In the genomic region with DNA sequence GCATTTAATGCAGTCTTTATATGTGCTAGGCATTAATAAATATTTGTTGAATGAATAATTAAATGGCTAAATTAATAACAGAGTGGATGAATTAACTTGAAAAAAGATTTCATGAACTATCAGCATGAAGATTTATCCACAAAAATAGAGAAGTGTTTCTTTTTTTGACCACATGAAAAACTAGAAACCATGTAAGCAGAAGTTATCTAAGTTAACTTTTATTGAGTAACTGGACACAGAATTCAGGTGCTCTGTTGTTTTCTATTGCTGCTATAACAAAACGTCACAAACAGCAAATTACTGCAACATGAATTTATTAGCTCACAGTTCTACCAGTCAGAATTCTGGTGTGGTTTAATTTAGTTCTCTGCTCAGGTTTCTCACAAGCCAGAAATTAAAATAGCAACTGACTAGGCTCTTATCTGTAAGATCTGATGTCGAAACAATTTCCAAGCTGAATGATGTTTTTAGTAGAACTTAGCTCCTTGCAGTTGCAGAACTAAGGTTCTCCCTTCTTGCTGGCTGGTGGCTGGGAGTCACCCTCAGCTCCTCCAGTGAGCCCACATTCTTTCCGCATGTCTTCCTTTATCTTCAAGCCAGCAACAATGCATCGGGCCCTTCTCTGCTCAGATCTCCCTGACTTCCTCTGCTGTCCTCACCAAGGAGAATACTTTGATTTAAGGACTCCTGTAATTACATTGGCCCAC, we compare ENCODE assay signal across 15 cellular contexts.
DNase-seq lines count a peak whose midpoint lies in the region; ATAC-seq and TF ChIP-seq lines count a peak whose summit lies in the region.
"Had no signal": no experiment of that assay in that cellular context is flagged by ENCODE, and none has a peak within 500 bp of the region (broad histone marks: within the 10 kb centered on the region; RNA-seq: fewer than 3 reads in every experiment).

No MANE protein-coding gene starts in this region.

- H2BK120ac ChIP-seq in H9 (ENCODE audit: low read depth, low read length, poor library complexity, severe bottlenecking), result no peak overlapping the region

- no peak overlapping the region for H4K8ac ChIP-seq in H9 (replicated peaks; ENCODE audit: insufficient read length, low read depth, low read length)

- BruUV-seq in OCI-LY7 (replicated peaks; lab: Mats Ljungman, UMichigan), result no TSS peak

- H3K27me3 Mint-ChIP-seq in T-helper 2 cell treated with Interferon-gamma antibody and Interleukin-4, amounts not matched to agents 5 μg/mL and 100 μg/mL, for 36 hours (ENCODE audit: low read depth), result no peaks in the 10 kb centered on the region
- no peaks in the 10 kb centered on the region for H3K27me3 Mint-ChIP-seq in H9 (ENCODE audit: low read depth)

- no peaks in the 10 kb centered on the region for H3K79me2 ChIP-seq in OCI-LY7 (ENCODE audit: insufficient read depth, low read depth, low read length)
- H3K79me2 ChIP-seq in H9 (ENCODE audit: insufficient read depth, low read length), result no peaks in the 10 kb centered on the region

- H3K9me3 ChIP-seq in OCI-LY7 (ENCODE audit: low read length) (no peaks in the 10 kb centered on the region), thoracic aorta (no peaks in the 10 kb centered on the region), Peyer's patch (no peaks in the 10 kb centered on the region), H9 (ENCODE audit: control insufficient read depth, low read depth, low read length) (no peaks in the 10 kb centered on the region)
- H3K9me3 ChIP-seq: colonic mucosa, psoas muscle had no signal

- H3K56ac ChIP-seq in H9 (ENCODE audit: insufficient read length, low read depth, low read length), result no peak overlapping the region

- H3K4me3 ChIP-seq in OCI-LY7 (ENCODE audit: low read depth, low read length, poor library complexity, severe bottlenecking) (no peak overlapping the region), fibroblast of pulmonary artery (replicated peaks; ENCODE audit: low read depth, low read length) (no peak overlapping the region), thoracic aorta (peak overlapping the region; percentile 35), Peyer's patch (no peak overlapping the region)
- H3K4me3 ChIP-seq: colonic mucosa, K562, psoas muscle had no signal

- H2AK5ac ChIP-seq in H9 (ENCODE audit: insufficient read length, low read length), result no peak overlapping the region

- no peak overlapping the region for H3K9ac ChIP-seq in H9 (ENCODE audit: extremely low read depth, insufficient read length, low read length)

- H3K4me1 ChIP-seq in OCI-LY7 (ENCODE audit: insufficient read depth, low read length, poor library complexity, severe bottlenecking), result peaks cover 16% of the 10 kb centered on the region
- H3K4me1 ChIP-seq in thoracic aorta (ENCODE audit: control insufficient read depth in 1 of 2, low read depth in 2 of 2), result peaks cover 4 to 32% of the 10 kb centered on the region in 2 donors
- H3K4me1 ChIP-seq in Peyer's patch, result no peaks in the 10 kb centered on the region
- H3K4me1 ChIP-seq in H9 (ENCODE audit: insufficient read depth, low read length), result no peaks in the 10 kb centered on the region
- H3K4me1 ChIP-seq: colonic mucosa had no signal

- intact Hi-C loops in OCI-LY7 (cut with micrococcal nuclease; ENCODE audit: unreplicated experiment), result no loop called here

- DNase-seq in OCI-LY7 (ENCODE audit: low spot score) (no peak), fibroblast of pulmonary artery (ENCODE audit: low read depth) (peak; percentile 23), thoracic aorta (ENCODE audit: low spot score) (no peak), Peyer's patch (no peak), H9 (no peak)
- DNase-seq in T-helper 2 cell treated with Interferon-gamma antibody and Interleukin-4, amounts not matched to agents 5 μg/mL and 100 μg/mL, for 36 hours (ENCODE audit: low spot score), result no peak
- no peak for DNase-seq in activated CD4-positive, alpha-beta T cell treated with anti-CD3 and anti-CD28 coated beads for 4 hours
- DNase-seq: activated naive CD8-positive, alpha-beta T cell treated with anti-CD3 and anti-CD28 coated beads for 36 hours; colonic mucosa; NCI-H1930; psoas muscle; SHP77 treated with DMSO at 0.1 percent for 48 hours had no signal

- no peak overlapping the region for H3T11ph ChIP-seq in H9 (ENCODE audit: low read length)

- H2BK15ac ChIP-seq in H9 (ENCODE audit: low read depth, low read length), result no peak overlapping the region

- no peaks in the 10 kb centered on the region for H3K9me3 Mint-ChIP-seq in T-helper 2 cell treated with Interferon-gamma antibody and Interleukin-4, amounts not matched to agents 5 μg/mL and 100 μg/mL, for 36 hours
- H3K9me3 Mint-ChIP-seq in H9, result no peaks in the 10 kb centered on the region; a peak in 1 of 5 replicates
- H3K9me3 Mint-ChIP-seq: activated naive CD8-positive, alpha-beta T cell treated with anti-CD3 and anti-CD28 coated beads for 36 hours had no signal

- no peak overlapping the region for H2BK5ac ChIP-seq in H9 (ENCODE audit: insufficient read length, low read length)

- no peak overlapping the region for H3K4me3 Mint-ChIP-seq in T-helper 2 cell treated with Interferon-gamma antibody and Interleukin-4, amounts not matched to agents 5 μg/mL and 100 μg/mL, for 36 hours
- no peak overlapping the region for H3K4me3 Mint-ChIP-seq in H9
- H3K4me3 Mint-ChIP-seq: activated naive CD8-positive, alpha-beta T cell treated with anti-CD3 and anti-CD28 coated beads for 36 hours had no signal

- no peaks in the 10 kb centered on the region for H3K4me1 Mint-ChIP-seq in T-helper 2 cell treated with Interferon-gamma antibody and Interleukin-4, amounts not matched to agents 5 μg/mL and 100 μg/mL, for 36 hours (ENCODE audit: low read depth)
- H3K4me1 Mint-ChIP-seq in H9, result peaks cover 4 to 7% of the 10 kb centered on the region in 2 experiments; a peak in 3 of 4 replicates
- H3K4me1 Mint-ChIP-seq: activated naive CD8-positive, alpha-beta T cell treated with anti-CD3 and anti-CD28 coated beads for 36 hours had no signal

- TF ChIP-seq CTCF in OCI-LY7 (conservative IDR thresholded peaks at IDR 0.05; ENCODE audit: low read length) (no peak), fibroblast of pulmonary artery (IDR thresholded peaks at IDR 0.05; ENCODE audit: low read length, missing control alignments) (no peak), thoracic aorta (IDR thresholded peaks at IDR 0.05) (no peak), Peyer's patch (IDR thresholded peaks at IDR 0.05) (no peak), H9 (conservative IDR thresholded peaks at IDR 0.05) (no peak)

- H3K36me3 Mint-ChIP-seq in T-helper 2 cell treated with Interferon-gamma antibody and Interleukin-4, amounts not matched to agents 5 μg/mL and 100 μg/mL, for 36 hours (ENCODE audit: low read depth), result no peaks in the 10 kb centered on the region
- peaks cover 2 to 5% (median 4%) of the 10 kb centered on the region in 3 experiments; a peak in 4 of 7 replicates for H3K36me3 Mint-ChIP-seq in H9 (ENCODE audit: insufficient read depth in 1 of 3, low read depth in 3 of 3)
- H3K36me3 Mint-ChIP-seq: activated naive CD8-positive, alpha-beta T cell treated with anti-CD3 and anti-CD28 coated beads for 36 hours had no signal

- H2BK12ac ChIP-seq in H9 (ENCODE audit: insufficient read length, low read depth, low read length), result no peak overlapping the region

- no peak overlapping the region for H3K4ac ChIP-seq in H9 (ENCODE audit: low read depth, low read length)

- no peaks in the 10 kb centered on the region for H3K23me2 ChIP-seq in H9 (ENCODE audit: insufficient read length, low read depth, low read length, poor library complexity, severe bottlenecking)

- peak overlapping the region; percentile 43; the same call in 1 of the 2 replicates for H2AFZ ChIP-seq in OCI-LY7 (ENCODE audit: low read length)
- H2AFZ ChIP-seq in H9 (ENCODE audit: low read length), result no peak overlapping the region

- H3K27ac Mint-ChIP-seq in T-helper 2 cell treated with Interferon-gamma antibody and Interleukin-4, amounts not matched to agents 5 μg/mL and 100 μg/mL, for 36 hours, result no peak overlapping the region
- no peak overlapping the region; a peak in 2 of 7 replicates for H3K27ac Mint-ChIP-seq in H9
- H3K27ac Mint-ChIP-seq: activated naive CD8-positive, alpha-beta T cell treated with anti-CD3 and anti-CD28 coated beads for 36 hours had no signal

- no peak overlapping the region for H4K91ac ChIP-seq in H9 (ENCODE audit: insufficient read length, low read depth, low read length)

- H3K79me1 ChIP-seq in H9 (ENCODE audit: insufficient read depth, low read depth, low read length, poor library complexity, severe bottlenecking), result no peaks in the 10 kb centered on the region

- H3K18ac ChIP-seq in H9 (ENCODE audit: insufficient read length, low read depth, low read length), result no peak overlapping the region

- no peak overlapping the region for H3K23ac ChIP-seq in H9 (ENCODE audit: insufficient read length, low read depth, low read length)

- no CpG with 5 or more reads among the region's 4 CpGs for WGBS in H9 (ENCODE audit: extremely low coverage, insufficient read length, low lambda C conversion rate)

- H3K27ac ChIP-seq in OCI-LY7 (ENCODE audit: low read depth, low read length, poor library complexity, severe bottlenecking) (no peak overlapping the region), thoracic aorta (peak overlapping the region; percentile 62 to 73), Peyer's patch (no peak overlapping the region), H9 (ENCODE audit: insufficient read length, low read depth, low read length) (no peak overlapping the region)
- H3K27ac ChIP-seq: colonic mucosa, psoas muscle had no signal

- no peak overlapping the region for H2BK20ac ChIP-seq in H9 (ENCODE audit: low read depth, low read length, poor library complexity, severe bottlenecking)

- no peak for TF ChIP-seq POLR2A in Peyer's patch (IDR thresholded peaks at IDR 0.05)

- H3K27me3 ChIP-seq in thoracic aorta (replicated peaks; ENCODE audit: insufficient read depth), result no peaks in the 10 kb centered on the region
- H3K27me3 ChIP-seq in Peyer's patch, result no peaks in the 10 kb centered on the region
- no peaks in the 10 kb centered on the region for H3K27me3 ChIP-seq in H9 (ENCODE audit: insufficient read depth, low read length)
- H3K27me3 ChIP-seq: colonic mucosa had no signal

- no peaks in the 10 kb centered on the region for H3K9me2 ChIP-seq in OCI-LY7 (ENCODE audit: insufficient read depth, low read length)

- H3K36me3 ChIP-seq in OCI-LY7 (ENCODE audit: insufficient read depth, low read length), result no peaks in the 10 kb centered on the region
- no peaks in the 10 kb centered on the region for H3K36me3 ChIP-seq in thoracic aorta
- no peaks in the 10 kb centered on the region for H3K36me3 ChIP-seq in Peyer's patch
- H3K36me3 ChIP-seq: colonic mucosa had no signal

- H3K14ac ChIP-seq in H9 (ENCODE audit: insufficient read depth, low read length), result no peak overlapping the region

- POLR2A ChIA-PET in OCI-LY7 (lab: Charles Lee), result interaction anchor here (0.6 to 1.2 kb wide), 3 partner anchors 9 to 293 kb away, joined by 3 read pairs; no protein-coding TSS in a partner anchor

- H4K20me1 ChIP-seq in OCI-LY7 (ENCODE audit: insufficient read depth, low read length) (no peaks in the 10 kb centered on the region), H9 (ENCODE audit: control insufficient read depth, insufficient read depth, insufficient read length) (no peaks in the 10 kb centered on the region)

- ATAC-seq in HG02981 (IDR thresholded peaks at IDR 0.05; ENCODE audit: unreplicated experiment), result peak; percentile 74
- peak; percentile 89 for ATAC-seq in thoracic aorta (ENCODE audit: insufficient number of reproducible peaks, low FRiP score, low read depth)
- ATAC-seq: esophagus mucosa, K562 had no signal

- H3K4me2 ChIP-seq in OCI-LY7 (ENCODE audit: low read length) (peak overlapping the region; percentile 25; the same call in 1 of the 2 replicates), H9 (ENCODE audit: insufficient read depth, insufficient read length, low read length) (no peak overlapping the region)

- H4K5ac ChIP-seq in H9 (ENCODE audit: insufficient read length, low read depth, low read length), result no peak overlapping the region

- CTCF ChIA-PET in OCI-LY7 (lab: Charles Lee; ENCODE audit: unreplicated experiment), result no interaction called here

Comparison
In these comparisons a context has a peak if more than half of its experiments do, and no peak if none do; other contexts are left out.
1. H3K27ac ChIP-seq: peak in thoracic aorta (2 of 2); none in OCI-LY7 (single experiment), Peyer's patch (0 of 4) and H9 (single experiment).